ENCODE assay signal across 26 cellular contexts in the genomic region with DNA sequence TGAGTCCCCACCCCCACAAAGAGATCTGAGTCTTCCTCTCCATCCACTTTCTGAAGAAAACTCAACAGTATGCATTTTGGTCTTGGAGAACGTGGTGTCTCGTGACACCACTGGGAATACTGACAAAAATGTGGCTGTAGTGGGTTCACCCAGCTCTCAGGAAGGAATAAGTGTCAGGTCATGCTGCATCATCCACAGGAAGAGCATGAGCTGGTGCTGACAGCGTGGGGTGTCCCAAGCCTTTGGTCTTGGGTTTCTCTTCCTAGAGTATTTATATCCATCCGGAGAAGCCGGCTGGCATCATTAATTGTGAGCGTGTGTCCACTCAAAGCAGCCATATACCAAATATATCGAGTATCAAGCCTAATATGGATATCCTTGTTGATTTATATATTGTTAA. TPM values are rescaled to one million over a fixed set of nuclear protein-coding genes. Genes with fewer than 3 reads are reported as not detected.
DNase-seq lines count a peak whose midpoint lies in the region; ATAC-seq, FAIRE-seq and TF ChIP-seq lines count a peak whose summit lies in the region.
"Had no signal": no experiment of that assay in that cellular context is flagged by ENCODE, and none has a peak within 500 bp of the region (broad histone marks: within the 10 kb centered on the region; RNA-seq: fewer than 3 reads in every experiment).

No MANE protein-coding gene starts in this region.

- no peaks in the 10 kb centered on the region for H3K9me3 Mint-ChIP-seq in stimulated activated effector memory CD8-positive, alpha-beta T cell treated with anti-CD3 and anti-CD28 coated beads, Interleukin-12 subunit alpha, Interleukin-12 subunit beta, amount 100 ng/mL, for 72 hours
- H3K9me3 Mint-ChIP-seq: activated CD4-positive, alpha-beta memory T cell treated with anti-CD3 and anti-CD28 coated beads, Interleukin-2, amount 10 ng/mL, durations not matched to agents 7 days and 5 days; neural crest cell; stimulated activated naive CD8-positive, alpha-beta T cell treated with anti-CD3 and anti-CD28 coated beads, Interleukin-15, amount 100 ng/mL, for 72 hours had no signal

- H3K27ac Mint-ChIP-seq in stimulated activated effector memory CD8-positive, alpha-beta T cell treated with anti-CD3 and anti-CD28 coated beads, Interleukin-12 subunit alpha, Interleukin-12 subunit beta, amount 100 ng/mL, for 72 hours = peak overlapping the region; percentile 4
- H3K27ac Mint-ChIP-seq: activated CD4-positive, alpha-beta memory T cell treated with anti-CD3 and anti-CD28 coated beads, Interleukin-2, amount 10 ng/mL, durations not matched to agents 7 days and 5 days had no signal

- no peaks in the 10 kb centered on the region for H3K36me3 Mint-ChIP-seq in stimulated activated effector memory CD8-positive, alpha-beta T cell treated with anti-CD3 and anti-CD28 coated beads, Interleukin-12 subunit alpha, Interleukin-12 subunit beta, amount 100 ng/mL, for 72 hours

- H3K4me1 Mint-ChIP-seq in stimulated activated effector memory CD8-positive, alpha-beta T cell treated with anti-CD3 and anti-CD28 coated beads, Interleukin-12 subunit alpha, Interleukin-12 subunit beta, amount 100 ng/mL, for 72 hours = peaks cover 22% of the 10 kb centered on the region

- DNase-seq in EL (peak; percentile 67), LHCN-M2 (ENCODE audit: low read depth) (peak; percentile 51), fibroblast of pulmonary artery (ENCODE audit: low read depth) (peak; percentile 9), H54 (ENCODE audit: insufficient read length, low spot score) (no peak), D341Med (ENCODE audit: low spot score) (no peak)
- DNase-seq in stimulated activated effector memory CD8-positive, alpha-beta T cell treated with anti-CD3 and anti-CD28 coated beads, Interleukin-12 subunit alpha, Interleukin-12 subunit beta, amount 100 ng/mL, for 72 hours (ENCODE audit: low spot score in 2 of 2) = no peak
- DNase-seq: activated CD4-positive, alpha-beta memory T cell treated with anti-CD3 and anti-CD28 coated beads, Interleukin-2, amount 10 ng/mL, durations not matched to agents 7 days and 5 days; activated naive CD4-positive, alpha-beta T cell; activated T-cell treated with anti-CD3 and anti-CD28 coated beads, Interleukin-2, amount 50 U/mL, for 1 hour; C1 segment of cervical spinal cord; DMS53; dorsolateral prefrontal cortex; left colon; midbrain; NCI-H146; NCI-H524; RPMI8226; SK-N-SH; small intestine; stimulated activated CD4-positive, alpha-beta T cell treated with anti-CD3 and anti-CD28 coated beads, Interleukin-4, amount 100 ng/mL, for 1 hour; stimulated activated naive CD8-positive, alpha-beta T cell treated with anti-CD3 and anti-CD28 coated beads, Interleukin-15, amount 100 ng/mL, for 72 hours; transverse colon had no signal

- ATAC-seq in stimulated activated effector memory CD8-positive, alpha-beta T cell treated with anti-CD3 and anti-CD28 coated beads, Interleukin-12 subunit alpha, Interleukin-12 subunit beta, amount 100 ng/mL, for 72 hours = no peak
- ATAC-seq in HG02884 (IDR thresholded peaks at IDR 0.05; ENCODE audit: unreplicated experiment) = no peak
- ATAC-seq: HCT116; left colon; stimulated activated naive CD8-positive, alpha-beta T cell treated with anti-CD3 and anti-CD28 coated beads, Interleukin-15, amount 100 ng/mL, for 72 hours had no signal

- no peak overlapping the region for H3K4me3 Mint-ChIP-seq in stimulated activated effector memory CD8-positive, alpha-beta T cell treated with anti-CD3 and anti-CD28 coated beads, Interleukin-12 subunit alpha, Interleukin-12 subunit beta, amount 100 ng/mL, for 72 hours
- H3K4me3 Mint-ChIP-seq: activated CD4-positive, alpha-beta memory T cell treated with anti-CD3 and anti-CD28 coated beads, Interleukin-2, amount 10 ng/mL, durations not matched to agents 7 days and 5 days; neural crest cell; stimulated activated naive CD8-positive, alpha-beta T cell treated with anti-CD3 and anti-CD28 coated beads, Interleukin-15, amount 100 ng/mL, for 72 hours had no signal

- H3K4me3 ChIP-seq in fibroblast of pulmonary artery (replicated peaks; ENCODE audit: low read depth, low read length) = no peak overlapping the region
- H3K4me3 ChIP-seq: dorsolateral prefrontal cortex, psoas muscle, transverse colon had no signal

- TF ChIP-seq CTCF in fibroblast of pulmonary artery (IDR thresholded peaks at IDR 0.05; ENCODE audit: low read length, missing control alignments) = no peak

- no peak for TF ChIP-seq POLR2A in H54 (IDR thresholded peaks at IDR 0.05; ENCODE audit: low read depth, low read length)

- FAIRE-seq in H54 (lab: Jason Lieb, UNC) = no peak
- FAIRE-seq: small intestine had no signal

RNA-seq across cellular contexts. Expression of a gene that starts 55.9 kb away (rescaled TPM):
- 0.06 and 0.69 TPM in 2 replicates for total RNA-seq in LHCN-M2 (2014; rRNA removed)
- 1.1 TPM for polyA plus RNA-seq in LHCN-M2 (2012)

RNA-seq across cellular contexts. Expression of a gene that starts 56.1 kb away (rescaled TPM):
- 2.6 and 3.2 TPM in 2 replicates for total RNA-seq in LHCN-M2 (2014; rRNA removed)
- polyA plus RNA-seq in LHCN-M2 (2012) = 1.00 TPM

Comparison
In these comparisons a context has a peak if more than half of its experiments do, and no peak if none do; other contexts are left out.
1. DNase-seq: peak in EL (single experiment), LHCN-M2 (single experiment) and fibroblast of pulmonary artery (single experiment); none in stimulated activated effector memory CD8-positive, alpha-beta T cell treated with anti-CD3 and anti-CD28 coated beads, Interleukin-12 subunit alpha, Interleukin-12 subunit beta, amount 100 ng/mL, for 72 hours (0 of 2), H54 (single experiment) and D341Med (single experiment).